Comparison of ENCODE assay signal across 19 cellular contexts in the genomic region with DNA sequence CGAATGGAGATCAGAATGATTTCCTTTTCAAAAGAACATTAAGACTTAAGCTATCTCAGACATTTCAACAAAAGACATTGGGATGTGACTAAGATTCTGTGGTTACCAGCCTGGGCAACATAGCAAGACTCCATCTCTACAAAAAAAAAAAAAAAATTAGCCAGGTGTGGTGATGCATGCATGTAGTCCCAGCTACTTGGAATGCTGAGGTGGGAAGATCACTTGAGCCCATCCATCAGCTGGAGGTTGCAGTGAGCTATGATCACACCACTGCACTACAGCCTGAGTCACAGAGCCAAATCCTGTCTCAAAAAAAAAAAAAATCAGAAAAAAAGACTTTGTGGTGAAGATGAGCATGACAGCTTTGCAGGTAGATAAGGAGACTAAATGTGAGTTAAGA. TPM values are rescaled to one million over a fixed set of nuclear protein-coding genes. Genes with fewer than 3 reads are reported as not detected.
A peak's percentile ranks its signal among the peaks of the same experiment; 100 is the strongest.
DNase-seq lines count a peak whose midpoint lies in the region; ATAC-seq, FAIRE-seq and TF ChIP-seq lines count a peak whose summit lies in the region.
"Had no signal": no experiment of that assay in that cellular context is flagged by ENCODE, and none has a peak within 500 bp of the region (broad histone marks: within the 10 kb centered on the region; RNA-seq: fewer than 3 reads in every experiment).

No MANE protein-coding gene starts in this region.

- no peak for TF ChIP-seq EP300 in esophagus muscularis mucosa (IDR thresholded peaks at IDR 0.05)

- no peak overlapping the region for H3K27ac ChIP-seq in CD4-positive, CD25-positive, alpha-beta regulatory T cell (ENCODE audit: insufficient read depth, low read length, poor library complexity, severe bottlenecking)
- no peak overlapping the region for H3K27ac ChIP-seq in keratinocyte (ENCODE audit: control insufficient read depth, insufficient read depth, low read length)
- no peak overlapping the region for H3K27ac ChIP-seq in body of pancreas
- no peak overlapping the region for H3K27ac ChIP-seq in esophagus muscularis mucosa (replicated peaks in 1 of 4)
- H3K27ac ChIP-seq: BLaER1 treated with 17β-estradiol and CSF1 and Interleukin-3, amounts not matched to agents 10 nM and 100 nM had no signal

- H3K27me3 Mint-ChIP-seq in activated T-cell treated with anti-CD3 and anti-CD28 coated beads, Interleukin-2, amount 50 U/mL, for 72 hours (ENCODE audit: low read depth), result no peaks in the 10 kb centered on the region
- H3K27me3 Mint-ChIP-seq in activated T-cell treated with anti-CD3 and anti-CD28 coated beads, Interleukin-2, amount 50 U/mL, for 24 hours, result no peaks in the 10 kb centered on the region
- H3K27me3 Mint-ChIP-seq in CD4-positive, CD25-positive, alpha-beta regulatory T cell, result no peaks in the 10 kb centered on the region
- H3K27me3 Mint-ChIP-seq: CD4-positive, alpha-beta memory T cell had no signal

- DNase-seq in activated T-cell treated with anti-CD3 and anti-CD28 coated beads, Interleukin-2, amount 50 U/mL, for 72 hours, result no peak
- no peak for DNase-seq in activated T-cell treated with anti-CD3 and anti-CD28 coated beads, Interleukin-2, amount 50 U/mL, for 24 hours
- DNase-seq in CD4-positive, CD25-positive, alpha-beta regulatory T cell, result no peak
- DNase-seq in HT1080 (ENCODE audit: low read depth) (peak; percentile 14), keratinocyte (ENCODE audit: low read depth, low spot score) (peak; percentile 38), body of pancreas (no peak), esophagus muscularis mucosa (ENCODE audit: extremely low spot score) (no peak)
- DNase-seq: ACHN; CD4-positive, alpha-beta memory T cell; COR-L47; DMS153; DMS79 treated with DMSO at 0.1 percent for 48 hours; EL; HCEC 1CT; HFFc6 had no signal

- peaks cover 68% of the 10 kb centered on the region for H3K36me3 ChIP-seq in CD4-positive, CD25-positive, alpha-beta regulatory T cell (ENCODE audit: control insufficient read depth, insufficient read depth, low read length)
- peaks cover 0 to 6% of the 10 kb centered on the region in 2 experiments for H3K36me3 ChIP-seq in keratinocyte (ENCODE audit: control insufficient read depth in 2 of 2, extremely low read depth in 1 of 2, insufficient read depth in 2 of 2, low read length in 2 of 2)
- H3K36me3 ChIP-seq in body of pancreas (replicated peaks in 1 of 2; ENCODE audit: insufficient read depth in 1 of 2, low read depth in 2 of 2), result peaks cover 8 to 27% of the 10 kb centered on the region in 2 donors
- peaks cover 34 to 93% (median 67%) of the 10 kb centered on the region in 4 donors for H3K36me3 ChIP-seq in esophagus muscularis mucosa

- no peak overlapping the region for H2AFZ ChIP-seq in keratinocyte (ENCODE audit: control insufficient read depth, low read length)

- no peak overlapping the region for H3K4me3 ChIP-seq in CD4-positive, CD25-positive, alpha-beta regulatory T cell (ENCODE audit: low read depth, low read length)
- H3K4me3 ChIP-seq in keratinocyte (ENCODE audit: control insufficient read depth in 2 of 3, extremely low read depth in 1 of 3, insufficient read depth in 2 of 3, low read depth in 1 of 3, low read length in 3 of 3), result no peak overlapping the region
- H3K4me3 ChIP-seq in body of pancreas, result no peak overlapping the region
- H3K4me3 ChIP-seq in esophagus muscularis mucosa, result no peak overlapping the region
- H3K4me3 ChIP-seq: BLaER1 treated with 17β-estradiol and CSF1 and Interleukin-3, amounts not matched to agents 10 nM and 100 nM had no signal

- TF ChIP-seq CTCF in keratinocyte (optimal IDR thresholded peaks at IDR 0.05 in 1 of 3, IDR thresholded peaks at IDR 0.05 in 1 of 3, conservative IDR thresholded peaks at IDR 0.05 in 1 of 3; ENCODE audit: extremely low read depth in 1 of 3, insufficient read depth in 2 of 3, low read length in 3 of 3) (no peak), body of pancreas (IDR thresholded peaks at IDR 0.05) (no peak), esophagus muscularis mucosa (IDR thresholded peaks at IDR 0.05) (no peak)

- H3K4me2 ChIP-seq in keratinocyte (ENCODE audit: control insufficient read depth, extremely low read depth, insufficient read depth, low read depth, low read length), result no peak overlapping the region
- H3K4me2 ChIP-seq: BLaER1 treated with 17β-estradiol and CSF1 and Interleukin-3, amounts not matched to agents 10 nM and 100 nM had no signal

- no peaks in the 10 kb centered on the region for H3K9me3 ChIP-seq in CD4-positive, CD25-positive, alpha-beta regulatory T cell (ENCODE audit: control insufficient read depth in 2 of 2, low read length in 2 of 2)
- H3K9me3 ChIP-seq in keratinocyte (ENCODE audit: control insufficient read depth, low read depth, low read length) (no peaks in the 10 kb centered on the region), body of pancreas (no peaks in the 10 kb centered on the region), esophagus muscularis mucosa (no peaks in the 10 kb centered on the region)
- H3K9me3 ChIP-seq: BLaER1 treated with 17β-estradiol and CSF1 and Interleukin-3, amounts not matched to agents 10 nM and 100 nM had no signal

- intact Hi-C loops in body of pancreas (cut with DNase I) (no loop called here), esophagus muscularis mucosa (cut with DNase I) (no loop called here)

- no peaks in the 10 kb centered on the region for H3K9me3 Mint-ChIP-seq in activated T-cell treated with anti-CD3 and anti-CD28 coated beads, Interleukin-2, amount 50 U/mL, for 72 hours
- H3K9me3 Mint-ChIP-seq in activated T-cell treated with anti-CD3 and anti-CD28 coated beads, Interleukin-2, amount 50 U/mL, for 24 hours, result no peaks in the 10 kb centered on the region
- H3K9me3 Mint-ChIP-seq in CD4-positive, CD25-positive, alpha-beta regulatory T cell, result peaks cover 0 to 2% (median 0%) of the 10 kb centered on the region in 7 donors
- H3K9me3 Mint-ChIP-seq: HFFc6 had no signal

- TF ChIP-seq POLR2A in body of pancreas (IDR thresholded peaks at IDR 0.05), result no peak
- no peak for TF ChIP-seq POLR2A in esophagus muscularis mucosa (IDR thresholded peaks at IDR 0.05; ENCODE audit: low read depth)

- H3K27me3 ChIP-seq in CD4-positive, CD25-positive, alpha-beta regulatory T cell (ENCODE audit: control insufficient read depth, insufficient read depth, low read length), result no peaks in the 10 kb centered on the region
- H3K27me3 ChIP-seq in keratinocyte (ENCODE audit: control insufficient read depth, extremely low read depth, insufficient read depth, low read length) (no peaks in the 10 kb centered on the region), body of pancreas (no peaks in the 10 kb centered on the region), esophagus muscularis mucosa (no peaks in the 10 kb centered on the region)
- H3K27me3 ChIP-seq: BLaER1 treated with 17β-estradiol and CSF1 and Interleukin-3, amounts not matched to agents 10 nM and 100 nM had no signal

- H3K4me1 ChIP-seq in CD4-positive, CD25-positive, alpha-beta regulatory T cell (ENCODE audit: control insufficient read depth, insufficient read depth, low read length, poor library complexity, severe bottlenecking), result peaks cover 4% of the 10 kb centered on the region
- no peaks in the 10 kb centered on the region for H3K4me1 ChIP-seq in keratinocyte (ENCODE audit: control insufficient read depth, extremely low read depth, insufficient read depth, low read length)
- H3K4me1 ChIP-seq in body of pancreas, result peaks cover 4% of the 10 kb centered on the region
- H3K4me1 ChIP-seq in esophagus muscularis mucosa, result peaks cover 10 to 14% (median 11%) of the 10 kb centered on the region in 4 donors

- dilution Hi-C loops in keratinocyte (cut with MboI; ENCODE audit: extremely low pct_ligation_motif_present, low sequenced_read_pairs), result no loop called here

- H3K9ac ChIP-seq in keratinocyte (ENCODE audit: control insufficient read depth, extremely low read depth, insufficient read depth, low read length), result no peak overlapping the region
- H3K9ac ChIP-seq: BLaER1 treated with 17β-estradiol and CSF1 and Interleukin-3, amounts not matched to agents 10 nM and 100 nM had no signal

- no peak for FAIRE-seq in keratinocyte (lab: Jason Lieb, UNC)
- FAIRE-seq: D721Med, GM12892 had no signal

- no peaks in the 10 kb centered on the region for H3K9me1 ChIP-seq in keratinocyte (ENCODE audit: control insufficient read depth, extremely low read depth, insufficient read depth, low read length)

- peaks cover 13% of the 10 kb centered on the region for H3K4me1 Mint-ChIP-seq in activated T-cell treated with anti-CD3 and anti-CD28 coated beads, Interleukin-2, amount 50 U/mL, for 72 hours (ENCODE audit: low read depth)
- peaks cover 34% of the 10 kb centered on the region for H3K4me1 Mint-ChIP-seq in activated T-cell treated with anti-CD3 and anti-CD28 coated beads, Interleukin-2, amount 50 U/mL, for 24 hours (ENCODE audit: low read depth)
- H3K4me1 Mint-ChIP-seq in CD4-positive, CD25-positive, alpha-beta regulatory T cell, result peaks cover 21 to 45% (median 38%) of the 10 kb centered on the region in 4 donors

- 95 to 97% methylated on average over 1 of the region's 1 CpG for WGBS in body of pancreas, 2 donors
- 87% methylated on average over 1 of the region's 1 CpG for WGBS in esophagus muscularis mucosa

- no peak for ATAC-seq in activated T-cell treated with anti-CD3 and anti-CD28 coated beads, Interleukin-2, amount 50 U/mL, for 72 hours (replicated peaks in 1 of 2)
- ATAC-seq in CD4-positive, CD25-positive, alpha-beta regulatory T cell (ENCODE audit: low read depth in 2 of 2), result no peak
- ATAC-seq in GM18909 (IDR thresholded peaks at IDR 0.05; ENCODE audit: poor library complexity, unreplicated experiment), result no peak
- ATAC-seq in body of pancreas, result no peak

- no peaks in the 10 kb centered on the region for H3K79me2 ChIP-seq in keratinocyte (ENCODE audit: control insufficient read depth, insufficient read depth, low read length)

- peak overlapping the region; percentile 38 for H3K27ac Mint-ChIP-seq in activated T-cell treated with anti-CD3 and anti-CD28 coated beads, Interleukin-2, amount 50 U/mL, for 72 hours
- no peak overlapping the region for H3K27ac Mint-ChIP-seq in activated T-cell treated with anti-CD3 and anti-CD28 coated beads, Interleukin-2, amount 50 U/mL, for 24 hours
- H3K27ac Mint-ChIP-seq in CD4-positive, CD25-positive, alpha-beta regulatory T cell, result peak overlapping the region in 2 of 3 donors; percentile 3 to 96
- H3K27ac Mint-ChIP-seq: HFFc6 had no signal

- H3K4me3 Mint-ChIP-seq in activated T-cell treated with anti-CD3 and anti-CD28 coated beads, Interleukin-2, amount 50 U/mL, for 72 hours, result no peak overlapping the region
- H3K4me3 Mint-ChIP-seq in activated T-cell treated with anti-CD3 and anti-CD28 coated beads, Interleukin-2, amount 50 U/mL, for 24 hours, result no peak overlapping the region
- no peak overlapping the region for H3K4me3 Mint-ChIP-seq in CD4-positive, CD25-positive, alpha-beta regulatory T cell
- H3K4me3 Mint-ChIP-seq: CD4-positive, alpha-beta memory T cell; HFFc6 had no signal

- H4K20me1 ChIP-seq in keratinocyte (ENCODE audit: control insufficient read depth, extremely low read depth, insufficient read depth, low read length), result no peaks in the 10 kb centered on the region

- H3K36me3 Mint-ChIP-seq in activated T-cell treated with anti-CD3 and anti-CD28 coated beads, Interleukin-2, amount 50 U/mL, for 72 hours (ENCODE audit: insufficient read depth in 2 of 2), result peaks cover 12 to 30% of the 10 kb centered on the region in 2 donors
- peaks cover 78% of the 10 kb centered on the region for H3K36me3 Mint-ChIP-seq in activated T-cell treated with anti-CD3 and anti-CD28 coated beads, Interleukin-2, amount 50 U/mL, for 24 hours (ENCODE audit: low read depth)
- H3K36me3 Mint-ChIP-seq in CD4-positive, CD25-positive, alpha-beta regulatory T cell, result peaks cover 48% of the 10 kb centered on the region

RNA-seq across cellular contexts. Expression of gene RNF103, which starts 12.8 kb away (rescaled TPM):
- 10 to 100 TPM; 17.4 to 24.8 TPM for total RNA-seq in activated T-cell treated with anti-CD3 and anti-CD28 coated beads, Interleukin-2, amount 50 U/mL, for 72 hours
- total RNA-seq in CD4-positive, CD25-positive, alpha-beta regulatory T cell, result 79.3 TPM
- 1 to 10 TPM; 2.7 to 6.0 (median 3.9) TPM for polyA plus RNA-seq in CD4-positive, CD25-positive, alpha-beta regulatory T cell
- total RNA-seq in HT1080 (2014; rRNA removed; shearing (Covaris generic)), result 7.0 and 7.3 TPM in 2 replicates
- polyA plus RNA-seq in HT1080 (2015; cell fraction: cytosol; rRNA removed), result 9.3 and 13.5 TPM in 2 replicates
- polyA plus RNA-seq in HT1080 (2015; cell fraction: nucleus; rRNA removed), result 19.1 and 23.0 TPM in 2 replicates
- 11.0 to 15.7 TPM (median 11.7 TPM) in 3 replicates for polyA plus RNA-seq in keratinocyte
- 24.0 TPM for polyA plus RNA-seq in keratinocyte (2011; ENCODE audit: low read depth)
- polyA plus RNA-seq in keratinocyte (2011; cell fraction: cytosol; rRNA removed), result 6.4 and 10.9 TPM in 2 replicates
- 20.9 and 30.1 TPM in 2 replicates for polyA plus RNA-seq in keratinocyte (2011; cell fraction: nucleus; rRNA removed)
- polyA plus RNA-seq in keratinocyte (2012; ENCODE audit: low replicate concordance), result 10.0 and 23.6 TPM in 2 replicates
- 2.6 to 15.2 TPM (median 8.1 TPM) in 3 replicates for polyA minus RNA-seq in keratinocyte
- 9.0 TPM for polyA minus RNA-seq in keratinocyte (2011; cell fraction: cytosol; rRNA and poly(A)+ RNA removed)
- 19.0 and 31.4 TPM in 2 replicates for polyA minus RNA-seq in keratinocyte (2011; cell fraction: nucleus; rRNA and poly(A)+ RNA removed)
- total RNA-seq in body of pancreas, result 10 to 100 TPM; 16.2 to 44.4 TPM
- 10 to 100 TPM; 36.9 to 60.4 (median 46.4) TPM for total RNA-seq in esophagus muscularis mucosa

RNA-seq across cellular contexts. Expression of gene CHMP3, which starts 47.6 kb away (rescaled TPM):
- 10 to 100 TPM; 59.6 to 60.2 TPM for total RNA-seq in activated T-cell treated with anti-CD3 and anti-CD28 coated beads, Interleukin-2, amount 50 U/mL, for 72 hours
- 75.5 TPM for total RNA-seq in CD4-positive, CD25-positive, alpha-beta regulatory T cell
- 10 to 100 TPM; 67.5 to 85.2 (median 81.3) TPM for polyA plus RNA-seq in CD4-positive, CD25-positive, alpha-beta regulatory T cell
- total RNA-seq in HT1080 (2014; rRNA removed; shearing (Covaris generic)), result 51.3 and 58.8 TPM in 2 replicates
- polyA plus RNA-seq in HT1080 (2015; cell fraction: cytosol; rRNA removed), result 58.8 and 65.2 TPM in 2 replicates
- polyA plus RNA-seq in HT1080 (2015; cell fraction: nucleus; rRNA removed), result 23.5 and 25.1 TPM in 2 replicates
- 117 to 162 TPM (median 133 TPM) in 3 replicates for polyA plus RNA-seq in keratinocyte
- 181 TPM for polyA plus RNA-seq in keratinocyte (2011; ENCODE audit: low read depth)
- polyA plus RNA-seq in keratinocyte (2011; cell fraction: cytosol; rRNA removed), result 162 and 223 TPM in 2 replicates
- polyA plus RNA-seq in keratinocyte (2011; cell fraction: nucleus; rRNA removed), result 75.5 and 98.2 TPM in 2 replicates
- polyA plus RNA-seq in keratinocyte (2012; ENCODE audit: low replicate concordance), result 63.6 and 106 TPM in 2 replicates
- polyA minus RNA-seq in keratinocyte, result 28.6 to 76.1 TPM (median 72.7 TPM) in 3 replicates
- polyA minus RNA-seq in keratinocyte (2011; cell fraction: cytosol; rRNA and poly(A)+ RNA removed), result 67.9 TPM
- 21.9 and 41.6 TPM in 2 replicates for polyA minus RNA-seq in keratinocyte (2011; cell fraction: nucleus; rRNA and poly(A)+ RNA removed)
- total RNA-seq in body of pancreas (10 to 100 TPM; 64.6 to 70.0 TPM), esophagus muscularis mucosa (100 to 1,000 TPM; 166 to 213 (median 185) TPM)

Comparison
In these comparisons a context has a peak if more than half of its experiments do, and no peak if none do; other contexts are left out.
1. DNase-seq: peak in HT1080 (single experiment) and keratinocyte (single experiment); none in activated T-cell treated with anti-CD3 and anti-CD28 coated beads, Interleukin-2, amount 50 U/mL, for 72 hours (0 of 2), activated T-cell treated with anti-CD3 and anti-CD28 coated beads, Interleukin-2, amount 50 U/mL, for 24 hours (single experiment), CD4-positive, CD25-positive, alpha-beta regulatory T cell (0 of 3), body of pancreas (0 of 4) and esophagus muscularis mucosa (single experiment).